In genomic region chr15:94991718-94992117, GRCh38 we compare ENCODE assay signal across 23 cellular contexts.
"Had no signal": no experiment of that assay in that cellular context is flagged by ENCODE, and none has a peak within 500 bp of the region (broad histone marks: within the 10 kb centered on the region; RNA-seq: fewer than 3 reads in every experiment).

No MANE protein-coding gene starts in this region.

- H3K36me3 ChIP-seq: colonic mucosa, esophagus muscularis mucosa, esophagus squamous epithelium, gastrocnemius medialis, gastroesophageal sphincter, heart left ventricle had no signal

- H3K4me3 ChIP-seq: colonic mucosa, coronary artery, dorsolateral prefrontal cortex, esophagus muscularis mucosa, esophagus squamous epithelium, gastrocnemius medialis, gastroesophageal sphincter, heart left ventricle had no signal

- ATAC-seq: effector memory CD8-positive, alpha-beta T cell; esophagus mucosa; foreskin keratinocyte; gastrocnemius medialis; gastroesophageal sphincter had no signal

- H3K9me3 ChIP-seq: colonic mucosa, esophagus squamous epithelium, gastrocnemius medialis had no signal

- H3K4me1 ChIP-seq: colonic mucosa, esophagus muscularis mucosa, esophagus squamous epithelium, foreskin keratinocyte, gastrocnemius medialis, gastroesophageal sphincter, heart left ventricle had no signal

- DNase-seq: colonic mucosa; cortex of kidney; dermis blood vessel endothelial cell; dorsolateral prefrontal cortex; effector CD4-positive, alpha-beta T cell; effector CD8-positive, alpha-beta T cell; effector memory CD4-positive, alpha-beta T cell; effector memory CD8-positive, alpha-beta T cell; endodermal cell; erythroblast; esophagus squamous epithelium; foreskin fibroblast; foreskin keratinocyte; foreskin melanocyte; gastrocnemius medialis; glutamatergic neuron; head of caudate nucleus; heart left ventricle had no signal

- H3K27ac ChIP-seq: colonic mucosa, coronary artery, dorsolateral prefrontal cortex, epithelial cell of prostate, esophagus muscularis mucosa, esophagus squamous epithelium, foreskin keratinocyte, gastrocnemius medialis, gastroesophageal sphincter, heart left ventricle had no signal

- H3K27me3 ChIP-seq: colonic mucosa, esophagus muscularis mucosa, esophagus squamous epithelium, foreskin keratinocyte, gastrocnemius medialis, gastroesophageal sphincter, heart left ventricle had no signal
